In the genomic region with DNA sequence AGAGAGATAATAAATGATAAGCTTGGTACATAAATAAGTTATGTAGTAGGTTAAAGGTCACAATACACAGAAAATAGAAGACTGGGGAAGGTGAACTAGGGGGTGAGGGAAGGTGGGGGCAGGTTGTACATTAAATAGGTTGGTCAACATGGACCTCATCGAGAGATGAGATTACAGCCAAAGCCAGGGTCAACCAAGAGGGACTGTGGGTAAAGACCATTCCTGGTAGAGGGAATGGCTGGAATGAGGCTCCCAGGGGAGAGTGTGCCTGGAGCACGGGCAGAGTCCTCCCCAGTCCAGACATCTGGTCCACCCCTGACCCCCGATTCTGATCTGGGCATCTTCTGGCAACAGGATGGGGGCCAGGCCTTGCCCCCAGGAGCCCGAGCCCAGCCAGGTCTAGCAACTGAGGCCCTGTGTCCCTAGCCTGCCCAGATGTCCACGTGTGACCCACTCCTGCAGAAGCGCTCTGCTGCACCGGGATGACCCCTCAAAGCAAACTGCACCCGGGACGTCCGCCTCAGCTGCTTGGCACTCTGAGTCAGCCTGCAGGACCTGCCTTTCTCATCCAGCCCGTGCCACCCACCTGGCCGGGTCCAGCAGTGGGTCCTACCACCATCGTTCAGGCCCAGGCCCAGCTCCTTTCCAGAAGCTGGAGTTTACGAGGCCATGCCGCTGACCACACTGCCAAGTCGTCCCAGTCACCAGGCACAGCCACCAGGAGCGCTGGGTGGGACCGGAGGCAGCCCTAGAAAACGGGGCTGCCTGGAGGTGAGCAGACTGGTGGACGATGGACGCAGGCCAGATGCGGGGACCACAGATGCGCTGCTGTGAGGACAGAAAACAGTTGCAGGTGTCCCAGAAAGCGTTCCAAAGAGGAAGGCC, we compare ENCODE assay signal across 32 cellular contexts. TPM values are rescaled to one million over a fixed set of nuclear protein-coding genes. Genes with fewer than 3 reads are reported as not detected.
A peak's percentile ranks its signal among the peaks of the same experiment; 100 is the strongest.
DNase-seq lines count a peak whose midpoint lies in the region; ATAC-seq, FAIRE-seq and TF ChIP-seq lines count a peak whose summit lies in the region.
"Had no signal": no experiment of that assay in that cellular context is flagged by ENCODE, and none has a peak within 500 bp of the region (broad histone marks: within the 10 kb centered on the region; RNA-seq: fewer than 3 reads in every experiment).

No MANE protein-coding gene starts in this region.

- no peak overlapping the region for H3K4me3 Mint-ChIP-seq in activated T-helper 2 cell treated with anti-CD3 and anti-CD28 coated beads, Interferon-gamma antibody, Interleukin-2, Interleukin-4, amounts not matched to agents 10 μg/mL and 5 μg/mL and 100 μg/mL, durations not matched to agents 14 hours and 24 hours and 36 hours (ENCODE audit: low read depth)
- H3K4me3 Mint-ChIP-seq: activated CD4-positive, alpha-beta memory T cell treated with anti-CD3 and anti-CD28 coated beads for 36 hours; effector memory CD8-positive, alpha-beta T cell; immature natural killer cell had no signal

- H3K9me3 Mint-ChIP-seq in activated T-helper 2 cell treated with anti-CD3 and anti-CD28 coated beads, Interferon-gamma antibody, Interleukin-2, Interleukin-4, amounts not matched to agents 10 μg/mL and 5 μg/mL and 100 μg/mL, durations not matched to agents 14 hours and 24 hours and 36 hours: no peaks in the 10 kb centered on the region
- H3K9me3 Mint-ChIP-seq: activated CD4-positive, alpha-beta memory T cell treated with anti-CD3 and anti-CD28 coated beads for 36 hours; effector memory CD8-positive, alpha-beta T cell; immature natural killer cell had no signal

- H2AK5ac ChIP-seq in neuronal stem cell (ENCODE audit: low read depth, low read length): peak overlapping the region; percentile 91

- H3K4me3 ChIP-seq in A549 (no peak overlapping the region), Peyer's patch (no peak overlapping the region), neuronal stem cell (ENCODE audit: low read length in 2 of 2) (no peak overlapping the region), GM23248 (no peak overlapping the region)
- H3K4me3 ChIP-seq: adrenal gland, breast epithelium, coronary artery, esophagus muscularis mucosa, testis had no signal

- no peak overlapping the region for H2BK120ac ChIP-seq in neuronal stem cell (ENCODE audit: low read depth, low read length)

- H3K79me2 ChIP-seq in GM23248 (ENCODE audit: insufficient read depth): no peaks in the 10 kb centered on the region

- H3K18ac ChIP-seq in neuronal stem cell (ENCODE audit: low read length): peak overlapping the region; percentile 93

- no peak overlapping the region for H3K14ac ChIP-seq in neuronal stem cell (ENCODE audit: low read length)

- H3K27me3 ChIP-seq in Peyer's patch (no peaks in the 10 kb centered on the region), neuronal stem cell (ENCODE audit: control insufficient read depth in 3 of 3, insufficient read depth in 3 of 3, low read depth in 1 of 3, low read length in 3 of 3) (no peaks in the 10 kb centered on the region), GM23248 (replicated peaks; ENCODE audit: insufficient read depth) (no peaks in the 10 kb centered on the region)
- H3K27me3 ChIP-seq: adrenal gland, breast epithelium, esophagus muscularis mucosa, testis had no signal

- no peak for TF ChIP-seq RAD21 in A549 (conservative IDR thresholded peaks at IDR 0.05 in 1 of 2, IDR thresholded peaks at IDR 0.05 in 1 of 2)

- POLR2A ChIA-PET in A549 (lab: Yijun Ruan, JAX): no interaction called here

- in situ Hi-C loops in GM23248 (cut with MboI): no loop called here

- H3K4me1 Mint-ChIP-seq in activated T-helper 2 cell treated with anti-CD3 and anti-CD28 coated beads, Interferon-gamma antibody, Interleukin-2, Interleukin-4, amounts not matched to agents 10 μg/mL and 5 μg/mL and 100 μg/mL, durations not matched to agents 14 hours and 24 hours and 36 hours (ENCODE audit: low read depth): peaks cover 3% of the 10 kb centered on the region

- no peak overlapping the region for H3K23ac ChIP-seq in neuronal stem cell (ENCODE audit: low read depth, low read length, poor library complexity)

- H3K4me1 ChIP-seq in A549 (peaks cover 69% of the 10 kb centered on the region), Peyer's patch (peaks cover 0 to 31% (median 6%) of the 10 kb centered on the region in 4 donors), neuronal stem cell (ENCODE audit: control insufficient read depth in 2 of 2, insufficient read depth in 1 of 2, low read depth in 1 of 2, low read length in 2 of 2) (peaks cover 0 to 4% of the 10 kb centered on the region in 2 donors), GM23248 (ENCODE audit: insufficient read depth) (no peaks in the 10 kb centered on the region)
- H3K4me1 ChIP-seq: adrenal gland, breast epithelium, esophagus muscularis mucosa, testis had no signal

- DNase-seq in A549 (ENCODE audit: low read depth in 1 of 2, low spot score in 1 of 2) (peak in 1 of 2 experiments; percentile 57), Peyer's patch (peak in 2 of 3 donors; percentile 36 to 45), left lobe of liver (ENCODE audit: low spot score) (peak; percentile 74), neuronal stem cell (ENCODE audit: low spot score) (no peak), NCI-H526 (lab: John Stamatoyannopoulos, UW) (no peak), cerebellum (ENCODE audit: low spot score) (no peak), GM23248 (no peak)
- no peak for DNase-seq in activated T-helper 2 cell treated with anti-CD3 and anti-CD28 coated beads, Interferon-gamma antibody, Interleukin-2, Interleukin-4, amounts not matched to agents 10 μg/mL and 5 μg/mL and 100 μg/mL, durations not matched to agents 14 hours and 24 hours and 36 hours (ENCODE audit: low spot score)
- DNase-seq: activated CD4-positive, alpha-beta memory T cell treated with anti-CD3 and anti-CD28 coated beads for 36 hours; activated CD8-positive, alpha-beta memory T cell treated with anti-CD3 and anti-CD28 coated beads, Interleukin-2, amount 50 U/mL, for 48 hours; activated effector memory CD4-positive, alpha-beta T cell treated with Interleukin-2 at 50 U/mL for 16 hours; adrenal gland; Calu3; DND-41; effector memory CD8-positive, alpha-beta T cell; foreskin melanocyte; HCEC 1CT; immature natural killer cell; NCI-H1092 treated with DMSO at 0.1 percent for 48 hours; NCI-H1930; NCI-H2227 treated with DMSO at 0.1 percent for 48 hours; NCI-H748 treated with DMSO at 0.1 percent for 48 hours; occipital lobe; SK-N-SH; stimulated activated CD4-positive, alpha-beta T cell treated with anti-CD3 and anti-CD28 coated beads, Interleukin-4, amount 100 ng/mL, for 24 hours; stimulated activated naive CD4-positive, alpha-beta T cell; testis; WERI-Rb-1 had no signal

- H3K9me3 ChIP-seq in A549 (no peaks in the 10 kb centered on the region), Peyer's patch (no peaks in the 10 kb centered on the region), neuronal stem cell (replicated peaks in 1 of 2; ENCODE audit: control insufficient read depth in 2 of 2, insufficient read depth in 1 of 2, low read depth in 1 of 2, low read length in 2 of 2) (peaks cover 0 to 2% of the 10 kb centered on the region in 2 donors), GM23248 (ENCODE audit: low read depth) (no peaks in the 10 kb centered on the region)
- H3K9me3 ChIP-seq: adrenal gland, breast epithelium, esophagus muscularis mucosa, SK-N-SH, testis had no signal

- CTCF ChIA-PET in A549 (lab: Yijun Ruan, JAX): interaction anchor here (0.8 to 3.6 kb wide), 4 partner anchors 13 to 65 kb away, joined by 3 to 10 read pairs (median 4); no protein-coding TSS in a partner anchor

- no peak overlapping the region for H4K91ac ChIP-seq in neuronal stem cell (ENCODE audit: low read depth, low read length, poor library complexity)

- H3K9ac ChIP-seq in neuronal stem cell (ENCODE audit: low read depth, low read length, poor library complexity): no peak overlapping the region
- no peak overlapping the region for H3K9ac ChIP-seq in GM23248
- H3K9ac ChIP-seq: SK-N-SH had no signal

- FAIRE-seq in A549 (lab: Jason Lieb, UNC): no peak

- H4K8ac ChIP-seq in neuronal stem cell (ENCODE audit: low read depth, low read length): no peak overlapping the region

- no peak for TF ChIP-seq POLR2A in A549 (IDR thresholded peaks at IDR 0.05; ENCODE audit: low read length)
- no peak for TF ChIP-seq POLR2A in Peyer's patch (IDR thresholded peaks at IDR 0.05)

- H2AFZ ChIP-seq in neuronal stem cell (ENCODE audit: low read length) (no peak overlapping the region), GM23248 (no peak overlapping the region)

- no peaks in the 10 kb centered on the region for H3K36me3 Mint-ChIP-seq in activated T-helper 2 cell treated with anti-CD3 and anti-CD28 coated beads, Interferon-gamma antibody, Interleukin-2, Interleukin-4, amounts not matched to agents 10 μg/mL and 5 μg/mL and 100 μg/mL, durations not matched to agents 14 hours and 24 hours and 36 hours (ENCODE audit: low read depth)
- H3K36me3 Mint-ChIP-seq: activated CD4-positive, alpha-beta memory T cell treated with anti-CD3 and anti-CD28 coated beads for 36 hours had no signal

- no peak for ATAC-seq in A549
- peak; percentile 62 for ATAC-seq in left lobe of liver
- ATAC-seq: effector memory CD8-positive, alpha-beta T cell had no signal

- H2BK15ac ChIP-seq in neuronal stem cell (ENCODE audit: low read length): peak overlapping the region; percentile 95

- H3K27ac ChIP-seq in A549 (peak overlapping the region; percentile 89 to 94), Peyer's patch (peak overlapping the region in 1 of 4 donors; percentile 63), neuronal stem cell (replicated peaks; ENCODE audit: low read length) (no peak overlapping the region), GM23248 (no peak overlapping the region)
- H3K27ac ChIP-seq: adrenal gland, breast epithelium, coronary artery, esophagus muscularis mucosa, RWPE1, testis, WERI-Rb-1 had no signal

- H3K79me1 ChIP-seq in neuronal stem cell (ENCODE audit: low read depth, low read length): no peaks in the 10 kb centered on the region

- H3F3A ChIP-seq in GM23248 (ENCODE audit: insufficient read depth): no peaks in the 10 kb centered on the region

- intact Hi-C loops in activated T-helper 2 cell treated with anti-CD3 and anti-CD28 coated beads, Interferon-gamma antibody, Interleukin-2, Interleukin-4, amounts not matched to agents 10 μg/mL and 5 μg/mL and 100 μg/mL, durations not matched to agents 14 hours and 24 hours and 36 hours (cut with micrococcal nuclease): no loop called here

- peaks cover 19% of the 10 kb centered on the region for H3K27me3 Mint-ChIP-seq in activated T-helper 2 cell treated with anti-CD3 and anti-CD28 coated beads, Interferon-gamma antibody, Interleukin-2, Interleukin-4, amounts not matched to agents 10 μg/mL and 5 μg/mL and 100 μg/mL, durations not matched to agents 14 hours and 24 hours and 36 hours (ENCODE audit: low read depth)
- H3K27me3 Mint-ChIP-seq: activated CD4-positive, alpha-beta memory T cell treated with anti-CD3 and anti-CD28 coated beads for 36 hours had no signal

- no peaks in the 10 kb centered on the region for H3K36me3 ChIP-seq in Peyer's patch
- H3K36me3 ChIP-seq in neuronal stem cell (replicated peaks in 1 of 2; ENCODE audit: control insufficient read depth in 2 of 2, insufficient read depth in 2 of 2, low read length in 2 of 2): no peaks in the 10 kb centered on the region
- H3K36me3 ChIP-seq in GM23248 (ENCODE audit: low read depth): no peaks in the 10 kb centered on the region
- H3K36me3 ChIP-seq: adrenal gland, breast epithelium, esophagus muscularis mucosa, WERI-Rb-1 had no signal

- H3K4ac ChIP-seq in neuronal stem cell (ENCODE audit: low read length): no peak overlapping the region

- H2BK12ac ChIP-seq in neuronal stem cell (ENCODE audit: low read length): peak overlapping the region; percentile 34

- TF ChIP-seq EP300 in A549 (IDR thresholded peaks at IDR 0.05): no peak

- H3K4me2 ChIP-seq in A549: peak overlapping the region; percentile 64
- no peak overlapping the region for H3K4me2 ChIP-seq in neuronal stem cell (ENCODE audit: insufficient read depth, low read length, poor library complexity, severe bottlenecking)
- no peak overlapping the region for H3K4me2 ChIP-seq in GM23248 (ENCODE audit: unreplicated experiment)
- H3K4me2 ChIP-seq: SK-N-SH had no signal

- no peaks in the 10 kb centered on the region for H4K20me1 ChIP-seq in GM23248 (ENCODE audit: insufficient read depth)

- no peaks in the 10 kb centered on the region for H3K9me2 ChIP-seq in GM23248 (ENCODE audit: insufficient read depth)
- H3K9me2 ChIP-seq: SK-N-SH had no signal

- WGBS in A549 (ENCODE audit: missing lambda C conversion rate): 77% methylated on average over 19 of the region's 24 CpGs
- WGBS in neuronal stem cell (ENCODE audit: extremely low coverage in 2 of 2, insufficient read length in 2 of 2, insufficient replicate concordance in 1 of 2), 2 donors: no CpG with 5 or more reads among the region's 24 CpGs
- WGBS in GM23248 (ENCODE audit: low coverage in 1 of 2, low lambda C conversion rate in 2 of 2, missing lambda C conversion rate in 2 of 2), 2 experiments: 93 to 94% methylated on average over 24 of the region's 24 CpGs

- no peak overlapping the region for H2BK5ac ChIP-seq in neuronal stem cell (ENCODE audit: low read length)

- TF ChIP-seq CTCF in A549 (IDR thresholded peaks at IDR 0.05) (no peak), Peyer's patch (IDR thresholded peaks at IDR 0.05) (no peak)

- H3K27ac Mint-ChIP-seq in activated T-helper 2 cell treated with anti-CD3 and anti-CD28 coated beads, Interferon-gamma antibody, Interleukin-2, Interleukin-4, amounts not matched to agents 10 μg/mL and 5 μg/mL and 100 μg/mL, durations not matched to agents 14 hours and 24 hours and 36 hours: no peak overlapping the region
- H3K27ac Mint-ChIP-seq: activated CD4-positive, alpha-beta memory T cell treated with anti-CD3 and anti-CD28 coated beads for 36 hours; effector memory CD8-positive, alpha-beta T cell had no signal

RNA-seq across cellular contexts. Expression of gene ID2, which starts 56.2 kb away (rescaled TPM):
- polyA plus RNA-seq in A549 (2011; rRNA removed): 177 and 228 TPM in 2 replicates
- polyA plus RNA-seq in A549 (2012; cell fraction: cytosol; rRNA removed): 988 and 1,180 TPM in 2 replicates
- 636 and 701 TPM in 2 replicates for polyA plus RNA-seq in A549 (2012; cell fraction: nucleus; rRNA removed)
- 87.8 to 221 TPM (median 181 TPM) in 3 replicates for polyA plus RNA-seq in A549 (2017; fragmentation: RNase III; extraction: RNeasy Plus Mini Kit Qiagen cat#74134 plus additional on column Dnase treatment)
- polyA minus RNA-seq in A549 (2011; rRNA and poly(A)+ RNA removed): 112 and 167 TPM in 2 replicates
- 100 to 1,000 TPM; 143 to 391 (median 188) TPM for total RNA-seq in Peyer's patch
- 121 TPM for total RNA-seq in left lobe of liver
- 252 TPM for polyA plus RNA-seq in neuronal stem cell (2013, experiment 1 of 2)
- 263 TPM for polyA plus RNA-seq in neuronal stem cell (2013, experiment 2 of 2)
- total RNA-seq in cerebellum: 371 TPM
- 423 and 431 TPM in 2 replicates for total RNA-seq in activated T-helper 2 cell treated with anti-CD3 and anti-CD28 coated beads, Interferon-gamma antibody, Interleukin-2, Interleukin-4, amounts not matched to agents 10 μg/mL and 5 μg/mL and 100 μg/mL, durations not matched to agents 14 hours and 24 hours and 36 hours
- 548 and 668 TPM in 2 replicates for total RNA-seq in GM23248 (2014; rRNA removed; shearing (Covaris generic))
- 468 and 478 TPM in 2 replicates for polyA plus RNA-seq in GM23248 (2016; fragmentation: Nextera tagmentation; extraction: Ambion mirVana)

Comparison
In these comparisons a context has a peak if more than half of its experiments do, and no peak if none do; other contexts are left out.
1. DNase-seq: peak in Peyer's patch (2 of 3) and left lobe of liver (single experiment); none in neuronal stem cell (single experiment), NCI-H526 (0 of 2), cerebellum (single experiment), activated T-helper 2 cell treated with anti-CD3 and anti-CD28 coated beads, Interferon-gamma antibody, Interleukin-2, Interleukin-4, amounts not matched to agents 10 μg/mL and 5 μg/mL and 100 μg/mL, durations not matched to agents 14 hours and 24 hours and 36 hours (single experiment) and GM23248 (single experiment).
2. H3K27ac ChIP-seq: peak in A549 (2 of 2); none in neuronal stem cell (single experiment) and GM23248 (single experiment).